ENCODE assay signal across 8 cellular contexts in genomic region chr11:27363576-27364115, GRCh38. TPM values are rescaled to one million over a fixed set of nuclear protein-coding genes. Genes with fewer than 3 reads are reported as not detected.
A peak's percentile ranks its signal among the peaks of the same experiment; 100 is the strongest.
DNase-seq lines count a peak whose midpoint lies in the region; ATAC-seq and TF ChIP-seq lines count a peak whose summit lies in the region.

No MANE protein-coding gene starts in this region.

- no peaks in the 10 kb centered on the region for H3K9me3 Mint-ChIP-seq in activated CD4-positive, alpha-beta T cell treated with anti-CD3 and anti-CD28 coated beads, Interleukin-2, amount 10 ng/mL, durations not matched to agents 7 days and 5 days
- no peaks in the 10 kb centered on the region for H3K9me3 Mint-ChIP-seq in activated naive CD8-positive, alpha-beta T cell (ENCODE audit: low read depth)

- peak overlapping the region; percentile 86 for H3K27ac Mint-ChIP-seq in activated CD4-positive, alpha-beta T cell treated with anti-CD3 and anti-CD28 coated beads, Interleukin-2, amount 10 ng/mL, durations not matched to agents 7 days and 5 days
- peak overlapping the region; percentile 82 for H3K27ac Mint-ChIP-seq in activated naive CD8-positive, alpha-beta T cell

- 41% methylated on average over 13 of the region's 13 CpGs for WGBS in thymus

- peaks cover 27% of the 10 kb centered on the region for H3K4me1 Mint-ChIP-seq in activated CD4-positive, alpha-beta T cell treated with anti-CD3 and anti-CD28 coated beads, Interleukin-2, amount 10 ng/mL, durations not matched to agents 7 days and 5 days
- peaks cover 26% of the 10 kb centered on the region for H3K4me1 Mint-ChIP-seq in activated naive CD8-positive, alpha-beta T cell (ENCODE audit: low read depth)

- peak overlapping the region; percentile 83 for H3K4me3 Mint-ChIP-seq in activated CD4-positive, alpha-beta T cell treated with anti-CD3 and anti-CD28 coated beads, Interleukin-2, amount 10 ng/mL, durations not matched to agents 7 days and 5 days
- peak overlapping the region; percentile 94 for H3K4me3 Mint-ChIP-seq in activated naive CD8-positive, alpha-beta T cell

- H3K27me3 Mint-ChIP-seq in activated CD4-positive, alpha-beta T cell treated with anti-CD3 and anti-CD28 coated beads, Interleukin-2, amount 10 ng/mL, durations not matched to agents 7 days and 5 days: peaks cover 1% of the 10 kb centered on the region
- no peaks in the 10 kb centered on the region for H3K27me3 Mint-ChIP-seq in activated naive CD8-positive, alpha-beta T cell

- H3K27me3 ChIP-seq in layer of hippocampus (ENCODE audit: control insufficient read depth, insufficient read depth, low read length) (no peaks in the 10 kb centered on the region), thymus (ENCODE audit: control insufficient read depth, insufficient read depth) (no peaks in the 10 kb centered on the region)

- ATAC-seq in GM18505 (IDR thresholded peaks at IDR 0.05; ENCODE audit: unreplicated experiment) (no peak), GM18861 (IDR thresholded peaks at IDR 0.05; ENCODE audit: unreplicated experiment) (no peak)

- POLR2A ChIA-PET in activated CD4-positive, alpha-beta T cell treated with anti-CD3 and anti-CD28 coated beads, Interleukin-2, amount 10 ng/mL, durations not matched to agents 7 days and 5 days (lab: Charles Lee): no interaction called here

- H3K36me3 Mint-ChIP-seq in activated CD4-positive, alpha-beta T cell treated with anti-CD3 and anti-CD28 coated beads, Interleukin-2, amount 10 ng/mL, durations not matched to agents 7 days and 5 days (ENCODE audit: low read depth): no peaks in the 10 kb centered on the region
- no peaks in the 10 kb centered on the region for H3K36me3 Mint-ChIP-seq in activated naive CD8-positive, alpha-beta T cell

- peak overlapping the region; percentile 40 for H3K27ac ChIP-seq in layer of hippocampus (ENCODE audit: low read depth, low read length)
- H3K27ac ChIP-seq in thymus (ENCODE audit: low read depth): peak overlapping the region; percentile 8

- no peak for TF ChIP-seq POLR2A in GM18505 (IDR thresholded peaks at IDR 0.05; ENCODE audit: borderline replicate concordance, extremely low read depth, insufficient read depth, insufficient read length)

- no peaks in the 10 kb centered on the region for H3K9me3 ChIP-seq in thymus (ENCODE audit: control insufficient read depth)

- DNase-seq in activated CD4-positive, alpha-beta T cell treated with anti-CD3 and anti-CD28 coated beads, Interleukin-2, amount 10 ng/mL, durations not matched to agents 7 days and 5 days: no peak
- DNase-seq in activated CD4-positive, alpha-beta T cell treated with anti-CD3 and anti-CD28 coated beads for 1 hour: no peak
- DNase-seq in NCI-H2196 treated with DMSO at 0.1 percent for 48 hours (lab: John Stamatoyannopoulos, UW; ENCODE audit: unreplicated experiment): no peak

- peak overlapping the region; percentile 71 for H3K4me3 ChIP-seq in thymus (ENCODE audit: low read length)

- H3K4me1 ChIP-seq in thymus (ENCODE audit: control insufficient read depth, insufficient read depth, low read length): peaks cover 7% of the 10 kb centered on the region

- H3K36me3 ChIP-seq in thymus (ENCODE audit: control insufficient read depth, insufficient read depth): no peaks in the 10 kb centered on the region

- CTCF ChIA-PET in activated CD4-positive, alpha-beta T cell treated with anti-CD3 and anti-CD28 coated beads, Interleukin-2, amount 10 ng/mL, durations not matched to agents 7 days and 5 days (lab: Charles Lee): interaction anchor here (1.0 kb wide), 1 partner anchor 12 kb away, joined by 4 read pairs; no protein-coding TSS in a partner anchor

RNA-seq across cellular contexts. Expression of gene CCDC34, which starts 0.6 kb away (rescaled TPM):
- total RNA-seq in activated CD4-positive, alpha-beta T cell treated with anti-CD3 and anti-CD28 coated beads, Interleukin-2, amount 10 ng/mL, durations not matched to agents 7 days and 5 days: 10 to 100 TPM; 18.8 to 23.8 TPM
- 6.6 TPM for polyA plus RNA-seq in thymus
